ENCODE assay signal across 9 cellular contexts in the genomic region with DNA sequence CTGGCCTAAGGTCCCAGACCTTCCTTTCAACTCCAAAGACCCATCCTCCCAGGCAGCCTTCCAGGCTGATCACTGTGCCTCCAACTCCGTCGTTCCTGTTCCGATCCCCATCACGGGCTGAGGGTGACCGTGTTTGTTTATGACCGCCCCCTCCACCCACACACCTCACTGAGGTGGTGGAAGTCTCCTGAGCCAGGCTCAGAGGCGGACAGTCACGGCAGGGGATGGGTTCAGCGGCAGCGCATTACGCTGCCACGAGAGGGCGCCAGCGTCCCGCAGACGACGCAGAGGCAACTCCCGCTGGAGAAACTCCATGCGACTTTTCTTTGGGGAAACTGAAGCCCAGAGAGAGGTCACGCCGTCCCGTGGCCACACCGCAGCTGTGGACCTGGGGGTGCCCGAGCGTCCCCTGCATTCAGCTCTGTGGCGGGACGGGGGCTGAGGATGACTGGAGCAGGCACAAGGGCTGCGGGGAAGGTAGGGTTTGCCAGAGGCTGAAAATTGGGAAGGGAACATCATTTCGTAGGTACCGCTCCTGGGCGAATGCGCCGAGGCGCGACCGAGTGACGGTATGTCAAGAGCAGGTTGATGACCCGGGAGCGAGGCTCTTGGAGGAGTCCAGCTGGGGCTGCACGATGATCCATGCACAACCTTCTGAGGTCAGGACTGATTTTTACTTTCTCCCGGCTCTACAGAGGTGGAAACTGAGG. TPM values are rescaled to one million over a fixed set of nuclear protein-coding genes. Genes with fewer than 3 reads are reported as not detected.
DNase-seq lines count a peak whose midpoint lies in the region; ATAC-seq, FAIRE-seq and TF ChIP-seq lines count a peak whose summit lies in the region.
"Had no signal": no experiment of that assay in that cellular context is flagged by ENCODE, and none has a peak within 500 bp of the region (broad histone marks: within the 10 kb centered on the region; RNA-seq: fewer than 3 reads in every experiment).

No MANE protein-coding gene starts in this region.

- TF ChIP-seq CTCF in VCaP (conservative IDR thresholded peaks at IDR 0.05) (peak; percentile 99), breast epithelium (IDR thresholded peaks at IDR 0.05) (peak; percentile 90 to 99 (median 95))

- no peak for ATAC-seq in HG02884 (IDR thresholded peaks at IDR 0.05; ENCODE audit: unreplicated experiment)

- H3K9me3 ChIP-seq in breast epithelium, result no peaks in the 10 kb centered on the region
- no peaks in the 10 kb centered on the region for H3K9me3 ChIP-seq in small intestine (ENCODE audit: control insufficient read depth, low read depth)

- H3K4me3 ChIP-seq in H7 (ENCODE audit: insufficient read depth, low read depth, low read length), result peak overlapping the region; percentile 47
- H3K4me3 ChIP-seq in breast epithelium, result peak overlapping the region; percentile 62 to 75 (median 65)
- peak overlapping the region in 1 of 2 donors; percentile 41 for H3K4me3 ChIP-seq in small intestine (ENCODE audit: low read depth in 1 of 2, low read length in 2 of 2)

- H3K27me3 ChIP-seq in H7 (ENCODE audit: control insufficient read depth, insufficient read depth, low read length), result peaks cover 4% of the 10 kb centered on the region
- H3K27me3 ChIP-seq in breast epithelium, result no peaks in the 10 kb centered on the region
- no peaks in the 10 kb centered on the region for H3K27me3 ChIP-seq in small intestine (ENCODE audit: control insufficient read depth in 2 of 2, insufficient read depth in 2 of 2, low read length in 2 of 2)

- intact Hi-C loops in breast epithelium (cut with DNase I; ENCODE audit: low total_unique reads), result loop anchor here (5.0 kb wide), 1 partner anchor 50 kb away; no protein-coding TSS in a partner anchor

- H3K36me3 ChIP-seq in H7 (replicated peaks; ENCODE audit: control insufficient read depth, insufficient read depth, low read length) (no peaks in the 10 kb centered on the region), breast epithelium (no peaks in the 10 kb centered on the region), small intestine (ENCODE audit: control insufficient read depth in 2 of 2, insufficient read depth in 2 of 2, low read length in 2 of 2) (peaks cover 0 to 10% of the 10 kb centered on the region in 2 donors)

- DNase-seq in DMS53 treated with DMSO at 0.1 percent for 48 hours (lab: John Stamatoyannopoulos, UW; ENCODE audit: unreplicated experiment) (peak; percentile 54), H7 (peak; percentile 96), NCI-H128 (lab: John Stamatoyannopoulos, UW; ENCODE audit: unreplicated experiment) (peak; percentile 61), breast epithelium (ENCODE audit: low spot score in 2 of 2) (peak; percentile 71 to 80), iPS-NIHi7 (ENCODE audit: extremely low spot score) (peak; percentile 88), small intestine (peak; percentile 75)

- H3K4me1 ChIP-seq in breast epithelium (no peaks in the 10 kb centered on the region), small intestine (ENCODE audit: control insufficient read depth in 2 of 2, insufficient read depth in 1 of 2, low read depth in 1 of 2, low read length in 1 of 2) (no peaks in the 10 kb centered on the region)

- H3K27ac ChIP-seq in VCaP (peak overlapping the region; percentile 60), breast epithelium (peak overlapping the region; percentile 88 to 91), small intestine (ENCODE audit: low read depth in 1 of 2, low read length in 1 of 2) (peak overlapping the region; percentile 45 to 88)

- no peak for TF ChIP-seq POLR2A in breast epithelium (IDR thresholded peaks at IDR 0.05)

- 2 to 3% (median 3%) methylated on average over 41 of the region's 41 CpGs for WGBS in small intestine, 3 donors

- no peak for FAIRE-seq in small intestine (lab: Jason Lieb, UNC)

RNA-seq across cellular contexts. Expression of gene ARRDC2, which starts 0.9 kb away (rescaled TPM):
- 4.8 and 14.0 TPM in 2 replicates for total RNA-seq in H7 (2014; rRNA removed; shearing (Covaris generic))
- total RNA-seq in breast epithelium, result 10 to 100 TPM; 49.4 to 89.3 (median 53.4) TPM
- 10 to 100 TPM; 25.8 to 31.5 (median 31.1) TPM for polyA plus RNA-seq in small intestine

RNA-seq across cellular contexts. Expression of gene KCNN1, which starts 40.1 kb away (rescaled TPM):
- total RNA-seq in H7 (2014; rRNA removed; shearing (Covaris generic)), result 4.3 and 7.4 TPM in 2 replicates
- under 1 TPM in 2 of 3 donors, not detected in 1; 0.33 to 0.59 TPM for total RNA-seq in breast epithelium
- under 1 TPM in 1 of 3 donors, not detected in 2; 0.24 TPM for polyA plus RNA-seq in small intestine
- total RNA-seq: subcutaneous adipose tissue had no signal
